ENCODE assay signal across 24 cellular contexts in the genomic region with DNA sequence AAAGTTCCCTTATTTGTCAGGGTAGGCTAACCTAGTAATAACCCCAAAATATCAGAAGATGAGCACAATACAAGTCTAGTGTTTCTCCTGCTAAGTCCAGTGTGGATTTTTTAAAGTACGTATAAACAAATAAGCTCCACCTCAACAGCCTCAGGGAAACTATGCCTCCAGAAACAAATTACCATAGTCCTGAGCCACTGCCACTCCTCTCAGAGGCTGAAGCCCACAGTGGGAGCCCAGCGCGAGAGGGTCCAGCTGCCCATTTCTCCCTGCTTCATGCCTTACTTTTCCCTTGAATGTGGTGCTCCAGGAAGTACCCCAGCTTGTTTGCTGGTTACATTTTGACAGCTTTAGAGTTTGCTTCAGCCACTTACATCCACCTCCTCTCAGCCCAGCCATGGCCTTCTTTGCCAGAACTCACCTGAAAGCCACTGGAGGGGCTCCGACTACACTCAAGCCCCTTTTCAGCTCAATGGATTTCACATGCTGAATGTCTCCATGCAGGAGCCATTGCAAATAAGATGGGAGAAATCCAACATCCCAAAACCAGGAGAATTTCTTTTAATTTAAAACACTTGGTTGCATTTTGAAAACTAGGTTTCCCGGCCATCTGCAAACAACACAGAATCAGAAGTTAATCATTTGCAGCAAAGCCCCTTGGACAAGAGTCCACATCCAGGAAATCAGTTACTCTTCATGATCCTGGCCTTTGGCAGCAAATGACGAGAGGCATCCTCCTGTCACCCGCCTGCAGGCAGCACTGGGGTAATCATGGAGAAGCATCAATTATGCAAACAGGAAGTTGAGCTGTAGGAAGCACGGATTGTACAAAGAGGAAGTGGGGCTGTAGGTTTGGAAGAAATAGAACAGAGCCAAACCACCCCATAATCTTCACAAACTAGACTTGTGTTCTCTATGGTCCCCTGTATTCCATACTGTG.
DNase-seq lines count a peak whose midpoint lies in the region; ATAC-seq, FAIRE-seq and TF ChIP-seq lines count a peak whose summit lies in the region.
"Had no signal": no experiment of that assay in that cellular context is flagged by ENCODE, and none has a peak within 500 bp of the region (broad histone marks: within the 10 kb centered on the region; RNA-seq: fewer than 3 reads in every experiment).

No MANE protein-coding gene starts in this region.

- POLR2A ChIA-PET in A673 (lab: Charles Lee; ENCODE audit: low non-redundant PET) (no interaction called here), HepG2 (lab: Yijun Ruan, JAX) (no interaction called here)

- H3K9me2 ChIP-seq in Karpas-422 (replicated peaks; ENCODE audit: insufficient read depth, low read length), result no peaks in the 10 kb centered on the region

- 13% methylated on average over 8 of the region's 8 CpGs for WGBS in HepG2 (ENCODE audit: low lambda C conversion rate)

- peak overlapping the region; percentile 63 for H2AFZ ChIP-seq in Karpas-422 (ENCODE audit: low read length)
- no peak overlapping the region for H2AFZ ChIP-seq in HepG2 (ENCODE audit: low read length)

- intact Hi-C loops in A673 (cut with micrococcal nuclease; ENCODE audit: unreplicated experiment), result loop anchor here (5.0 kb wide), 1 partner anchor 65 kb away; no protein-coding TSS in a partner anchor
- intact Hi-C loops in HepG2 (cut with micrococcal nuclease; ENCODE audit: unreplicated experiment), result no loop called here

- H3K79me2 ChIP-seq in Karpas-422 (ENCODE audit: low read length) (no peaks in the 10 kb centered on the region), HepG2 (ENCODE audit: insufficient read depth, low read length) (no peaks in the 10 kb centered on the region)

- no TSS peak for BruUV-seq in A673 (replicated peaks; lab: Mats Ljungman, UMichigan)
- BruUV-seq in HepG2 (replicated peaks; lab: Mats Ljungman, UMichigan), result no TSS peak

- no peak overlapping the region for H3K4me2 ChIP-seq in Karpas-422 (ENCODE audit: low read depth, low read length, poor library complexity, severe bottlenecking)
- peak overlapping the region; percentile 56 for H3K4me2 ChIP-seq in HepG2 (ENCODE audit: low read depth, low read length)

- TF ChIP-seq RAD21 in HepG2 (CRISPR knock-in tag; IDR thresholded peaks at IDR 0.05), result no peak

- CTCF ChIA-PET in A673 (lab: Charles Lee) (no interaction called here), HepG2 (lab: Yijun Ruan, JAX; ENCODE audit: low intra/inter-chr PET ratio, low total read pairs) (no interaction called here)

- H3K27me3 Mint-ChIP-seq in endothelial cell (ENCODE audit: unreplicated experiment), result no peaks in the 10 kb centered on the region
- H3K27me3 Mint-ChIP-seq: activated naive CD8-positive, alpha-beta T cell treated with anti-CD3 and anti-CD28 coated beads for 36 hours had no signal

- H3K36me3 ChIP-seq in A673 (ENCODE audit: insufficient read depth, low read length, poor library complexity, severe bottlenecking), result no peaks in the 10 kb centered on the region
- H3K36me3 ChIP-seq in Karpas-422 (ENCODE audit: insufficient read depth, low read length), result no peaks in the 10 kb centered on the region
- H3K36me3 ChIP-seq in SK-N-MC (ENCODE audit: insufficient read depth, low read length), result no peaks in the 10 kb centered on the region
- H3K36me3 ChIP-seq in HepG2 (replicated peaks in 1 of 2; ENCODE audit: control insufficient read depth in 1 of 2, insufficient read depth in 2 of 2, low read length in 2 of 2), result no peaks in the 10 kb centered on the region
- H3K36me3 ChIP-seq: sigmoid colon had no signal

- no peaks in the 10 kb centered on the region for H3K36me3 Mint-ChIP-seq in stimulated activated effector memory CD8-positive, alpha-beta T cell treated with anti-CD3 and anti-CD28 coated beads, Interleukin-12 subunit alpha, Interleukin-12 subunit beta, amount 100 ng/mL, for 72 hours
- H3K36me3 Mint-ChIP-seq in endothelial cell (ENCODE audit: low read depth, unreplicated experiment), result no peaks in the 10 kb centered on the region
- H3K36me3 Mint-ChIP-seq: activated naive CD8-positive, alpha-beta T cell treated with anti-CD3 and anti-CD28 coated beads for 36 hours; type B pancreatic cell had no signal

- ATAC-seq in HepG2, result peak; percentile 97
- ATAC-seq in HG03460 (IDR thresholded peaks at IDR 0.05; ENCODE audit: unreplicated experiment), result no peak
- ATAC-seq in stimulated activated effector memory CD8-positive, alpha-beta T cell treated with anti-CD3 and anti-CD28 coated beads, Interleukin-12 subunit alpha, Interleukin-12 subunit beta, amount 100 ng/mL, for 72 hours, result no peak
- ATAC-seq: body of pancreas, HCT116 had no signal

- no peaks in the 10 kb centered on the region for H3K9me3 Mint-ChIP-seq in stimulated activated effector memory CD8-positive, alpha-beta T cell treated with anti-CD3 and anti-CD28 coated beads, Interleukin-12 subunit alpha, Interleukin-12 subunit beta, amount 100 ng/mL, for 72 hours
- no peaks in the 10 kb centered on the region for H3K9me3 Mint-ChIP-seq in endothelial cell (ENCODE audit: unreplicated experiment)
- H3K9me3 Mint-ChIP-seq: activated naive CD8-positive, alpha-beta T cell treated with anti-CD3 and anti-CD28 coated beads for 36 hours; activated T-helper 1 cell treated with anti-CD3 and anti-CD28 coated beads, Interleukin-12 subunit alpha, Interleukin-12 subunit beta, Interleukin-2, Interleukin-4 antibody, amounts not matched to agents 30 ng/mL and 10 ng/mL and 1 ng/mL, durations not matched to agents 14 hours and 24 hours and 36 hours; stimulated activated naive CD8-positive, alpha-beta T cell treated with anti-CD3 and anti-CD28 coated beads, Interleukin-15, amount 100 ng/mL, for 72 hours; type B pancreatic cell had no signal

- TF ChIP-seq POLR2A in HepG2 (IDR thresholded peaks at IDR 0.05; ENCODE audit: insufficient read depth in 1 of 2, low read depth in 2 of 2, low read length in 2 of 2), result no peak

- TF ChIP-seq EP300 in HepG2 (IDR thresholded peaks at IDR 0.05; ENCODE audit: low read depth in 2 of 2, low read length in 2 of 2), result no peak
- no peak for TF ChIP-seq EP300 in HepG2 (CRISPR knock-in tag; IDR thresholded peaks at IDR 0.05; ENCODE audit: borderline replicate concordance)

- H3K4me1 ChIP-seq in A673 (ENCODE audit: insufficient read depth, low read length, poor library complexity, severe bottlenecking), result peaks cover 18% of the 10 kb centered on the region
- peaks cover 7% of the 10 kb centered on the region for H3K4me1 ChIP-seq in Karpas-422 (ENCODE audit: low read length)
- peaks cover 23% of the 10 kb centered on the region for H3K4me1 ChIP-seq in HepG2 (ENCODE audit: insufficient read depth, low read length)
- H3K4me1 ChIP-seq: body of pancreas, foreskin keratinocyte had no signal

- H3K27ac Mint-ChIP-seq in stimulated activated effector memory CD8-positive, alpha-beta T cell treated with anti-CD3 and anti-CD28 coated beads, Interleukin-12 subunit alpha, Interleukin-12 subunit beta, amount 100 ng/mL, for 72 hours, result no peak overlapping the region
- H3K27ac Mint-ChIP-seq in endothelial cell (ENCODE audit: unreplicated experiment), result no peak overlapping the region
- H3K27ac Mint-ChIP-seq: activated naive CD8-positive, alpha-beta T cell treated with anti-CD3 and anti-CD28 coated beads for 36 hours; activated T-helper 1 cell treated with anti-CD3 and anti-CD28 coated beads, Interleukin-12 subunit alpha, Interleukin-12 subunit beta, Interleukin-2, Interleukin-4 antibody, amounts not matched to agents 30 ng/mL and 10 ng/mL and 1 ng/mL, durations not matched to agents 14 hours and 24 hours and 36 hours; stimulated activated naive CD8-positive, alpha-beta T cell treated with anti-CD3 and anti-CD28 coated beads, Interleukin-15, amount 100 ng/mL, for 72 hours had no signal

- H4K20me1 ChIP-seq in Karpas-422 (ENCODE audit: insufficient read depth, low read depth, low read length), result no peaks in the 10 kb centered on the region
- no peaks in the 10 kb centered on the region for H4K20me1 ChIP-seq in HepG2 (ENCODE audit: insufficient read depth, low read length)

- peak; percentile 70 for FAIRE-seq in HepG2 (lab: Jason Lieb, UNC)
- FAIRE-seq: colon had no signal

- H3K9me3 ChIP-seq in A673 (ENCODE audit: low read depth, low read length, poor library complexity, severe bottlenecking) (no peaks in the 10 kb centered on the region), Karpas-422 (ENCODE audit: low read length) (no peaks in the 10 kb centered on the region), SK-N-MC (ENCODE audit: low read depth, low read length) (no peaks in the 10 kb centered on the region), HepG2 (ENCODE audit: low read length) (no peaks in the 10 kb centered on the region)
- H3K9me3 ChIP-seq: body of pancreas, mucosa of descending colon, sigmoid colon had no signal

- in situ Hi-C loops in HepG2 (cut with HindIII; ENCODE audit: extremely low pct_ligation_motif_present, low pct_unique_long_range_greater_than_20kb), result no loop called here

- H3K27ac ChIP-seq in A673 (ENCODE audit: low read depth, low read length, poor library complexity, severe bottlenecking) (peak overlapping the region; percentile 4), Karpas-422 (ENCODE audit: low read length) (no peak overlapping the region), SK-N-MC (peak overlapping the region; percentile 49; the same call in 1 of the 2 replicates), HepG2 (ENCODE audit: extremely low read length, insufficient read depth, low read length) (no peak overlapping the region)
- H3K27ac ChIP-seq: body of pancreas, foreskin keratinocyte, sigmoid colon had no signal

- no peak overlapping the region for H3K4me3 Mint-ChIP-seq in stimulated activated effector memory CD8-positive, alpha-beta T cell treated with anti-CD3 and anti-CD28 coated beads, Interleukin-12 subunit alpha, Interleukin-12 subunit beta, amount 100 ng/mL, for 72 hours
- no peak overlapping the region for H3K4me3 Mint-ChIP-seq in endothelial cell (ENCODE audit: unreplicated experiment)
- H3K4me3 Mint-ChIP-seq: activated naive CD8-positive, alpha-beta T cell treated with anti-CD3 and anti-CD28 coated beads for 36 hours; activated T-helper 1 cell treated with anti-CD3 and anti-CD28 coated beads, Interleukin-12 subunit alpha, Interleukin-12 subunit beta, Interleukin-2, Interleukin-4 antibody, amounts not matched to agents 30 ng/mL and 10 ng/mL and 1 ng/mL, durations not matched to agents 14 hours and 24 hours and 36 hours; stimulated activated naive CD8-positive, alpha-beta T cell treated with anti-CD3 and anti-CD28 coated beads, Interleukin-15, amount 100 ng/mL, for 72 hours; type B pancreatic cell had no signal

- peaks cover 10% of the 10 kb centered on the region for H3K4me1 Mint-ChIP-seq in stimulated activated effector memory CD8-positive, alpha-beta T cell treated with anti-CD3 and anti-CD28 coated beads, Interleukin-12 subunit alpha, Interleukin-12 subunit beta, amount 100 ng/mL, for 72 hours
- peaks cover 10% of the 10 kb centered on the region for H3K4me1 Mint-ChIP-seq in endothelial cell (ENCODE audit: unreplicated experiment)

- DNase-seq in A673 (ENCODE audit: low spot score), result peak; percentile 76
- peak; percentile 43 for DNase-seq in Karpas-422
- DNase-seq in SK-N-MC (ENCODE audit: low read depth, low spot score), result peak; percentile 35
- DNase-seq in HepG2 (ENCODE audit: low spot score), result peak; percentile 50
- DNase-seq in GOT3 (lab: John Stamatoyannopoulos, UW), result no peak
- DNase-seq in stimulated activated effector memory CD8-positive, alpha-beta T cell treated with anti-CD3 and anti-CD28 coated beads, Interleukin-12 subunit alpha, Interleukin-12 subunit beta, amount 100 ng/mL, for 72 hours (ENCODE audit: low spot score in 2 of 2), result no peak
- DNase-seq in endothelial cell (ENCODE audit: low spot score), result no peak
- DNase-seq: activated CD4-positive, alpha-beta T cell treated with anti-CD3 and anti-CD28 coated beads for 1 hour; activated naive CD8-positive, alpha-beta T cell treated with anti-CD3 and anti-CD28 coated beads for 36 hours; body of pancreas; mucosa of descending colon; NCI-H1436; NCI-H2227 treated with DMSO at 0.1 percent for 48 hours; occipital lobe; SHP77; sigmoid colon; stimulated activated naive CD8-positive, alpha-beta T cell treated with anti-CD3 and anti-CD28 coated beads, Interleukin-15, amount 100 ng/mL, for 72 hours; T-helper 9 cell had no signal

- no peak overlapping the region for H3K9ac ChIP-seq in Karpas-422 (ENCODE audit: low read length)
- H3K9ac ChIP-seq in SK-N-MC (ENCODE audit: insufficient read length), result no peak overlapping the region
- H3K9ac ChIP-seq in HepG2 (ENCODE audit: insufficient read depth, low read depth, low read length), result no peak overlapping the region

- H3K4me3 ChIP-seq in A673 (ENCODE audit: low read depth, low read length, poor library complexity, severe bottlenecking) (no peak overlapping the region), Karpas-422 (ENCODE audit: low read length) (no peak overlapping the region), SK-N-MC (peak overlapping the region; percentile 28; the same call in 1 of the 2 replicates), HepG2 (replicated peaks in 1 of 3; ENCODE audit: insufficient read depth in 1 of 3, low read depth in 2 of 3, low read length in 3 of 3) (peak overlapping the region in 2 of 3 experiments; percentile 2 to 17; a peak in 2 of 6 replicates)
- H3K4me3 ChIP-seq: body of pancreas, mucosa of descending colon, sigmoid colon had no signal

- TF ChIP-seq CTCF in A673 (conservative IDR thresholded peaks at IDR 0.05; ENCODE audit: low read depth, low read length) (no peak), HepG2 (CRISPR knock-in tag; IDR thresholded peaks at IDR 0.05) (no peak), endothelial cell (IDR thresholded peaks at IDR 0.05; ENCODE audit: unreplicated experiment) (no peak)

- H3K27me3 ChIP-seq in A673 (replicated peaks; ENCODE audit: insufficient read depth, low read depth, low read length, poor library complexity) (no peaks in the 10 kb centered on the region), Karpas-422 (ENCODE audit: low read length) (no peaks in the 10 kb centered on the region), HepG2 (ENCODE audit: control insufficient read depth in 1 of 2, insufficient read depth in 2 of 2, low read length in 2 of 2) (no peaks in the 10 kb centered on the region)
- H3K27me3 ChIP-seq: body of pancreas, sigmoid colon had no signal

Comparison
In these comparisons a context has a peak if more than half of its experiments do, and no peak if none do; other contexts are left out.
1. DNase-seq: peak in A673 (single experiment), Karpas-422 (single experiment), SK-N-MC (single experiment) and HepG2 (single experiment); none in GOT3 (single experiment), stimulated activated effector memory CD8-positive, alpha-beta T cell treated with anti-CD3 and anti-CD28 coated beads, Interleukin-12 subunit alpha, Interleukin-12 subunit beta, amount 100 ng/mL, for 72 hours (0 of 2) and endothelial cell (single experiment).
2. H3K27ac ChIP-seq: peak in A673 (single experiment) and SK-N-MC (single experiment); none in Karpas-422 (single experiment) and HepG2 (single experiment).
3. H3K4me3 ChIP-seq: peak in SK-N-MC (single experiment) and HepG2 (2 of 3); none in A673 (single experiment) and Karpas-422 (single experiment).